ENCODE assay signal across 11 cellular contexts in genomic region chr20:41178904-41179432, GRCh38. TPM values are rescaled to one million over a fixed set of nuclear protein-coding genes. Genes with fewer than 3 reads are reported as not detected.
DNase-seq lines count a peak whose midpoint lies in the region; ATAC-seq and TF ChIP-seq lines count a peak whose summit lies in the region.
"Had no signal": no experiment of that assay in that cellular context is flagged by ENCODE, and none has a peak within 500 bp of the region (broad histone marks: within the 10 kb centered on the region; RNA-seq: fewer than 3 reads in every experiment).

No MANE protein-coding gene starts in this region.

- peaks cover 8% of the 10 kb centered on the region for H3K36me3 Mint-ChIP-seq in stimulated activated memory B cell treated with anti-CD40 and anti-IgM and Interleukin-4, amounts not matched to agents 10 μg/mL and 1 μg/mL and 100 μg/mL, for 72 hours

- TF ChIP-seq CTCF in RWPE1 (conservative IDR thresholded peaks at IDR 0.05; ENCODE audit: low read depth) (no peak), fibroblast of pulmonary artery (IDR thresholded peaks at IDR 0.05; ENCODE audit: low read length, missing control alignments) (peak; percentile 7), psoas muscle (IDR thresholded peaks at IDR 0.05) (no peak), body of pancreas (IDR thresholded peaks at IDR 0.05) (no peak)

- peaks cover 0 to 39% of the 10 kb centered on the region in 2 donors for H3K36me3 ChIP-seq in psoas muscle (ENCODE audit: insufficient read depth in 1 of 2, low read depth in 1 of 2)
- peaks cover 0 to 2% of the 10 kb centered on the region in 2 donors for H3K36me3 ChIP-seq in body of pancreas (replicated peaks in 1 of 2; ENCODE audit: insufficient read depth in 1 of 2, low read depth in 2 of 2)

- DNase-seq in G401 (ENCODE audit: low spot score) (peak; percentile 64), RWPE1 (ENCODE audit: low spot score) (no peak), fibroblast of pulmonary artery (ENCODE audit: low read depth) (peak; percentile 42), psoas muscle (no peak), CD1c-positive myeloid dendritic cell (ENCODE audit: extremely low spot score) (no peak), body of pancreas (no peak), NCI-H1694 treated with DMSO at 0.1 percent for 48 hours (lab: John Stamatoyannopoulos, UW) (no peak)
- DNase-seq: left lung, NCI-H774 had no signal

- WGBS in psoas muscle, 3 donors, result 40 to 53% (median 45%) methylated on average over 8 of the region's 8 CpGs
- WGBS in body of pancreas, 2 donors, result 71 to 79% methylated on average over 8 of the region's 8 CpGs

- in situ Hi-C loops in G401 (cut with HindIII; ENCODE audit: low sequenced_read_pairs), result no loop called here

- H3K9me3 ChIP-seq in psoas muscle (no peaks in the 10 kb centered on the region), body of pancreas (no peaks in the 10 kb centered on the region)
- H3K9me3 ChIP-seq: left lung had no signal

- no peak overlapping the region for H3K27ac Mint-ChIP-seq in stimulated activated memory B cell treated with anti-CD40 and anti-IgM and Interleukin-4, amounts not matched to agents 10 μg/mL and 1 μg/mL and 100 μg/mL, for 72 hours

- intact Hi-C loops in psoas muscle (cut with DNase I) (no loop called here), body of pancreas (cut with DNase I) (no loop called here)

- H3K4me3 ChIP-seq in fibroblast of pulmonary artery (replicated peaks; ENCODE audit: low read depth, low read length), result no peak overlapping the region
- H3K4me3 ChIP-seq in psoas muscle, result no peak overlapping the region
- no peak overlapping the region for H3K4me3 ChIP-seq in body of pancreas
- H3K4me3 ChIP-seq: left lung had no signal

- TF ChIP-seq POLR2A in body of pancreas (IDR thresholded peaks at IDR 0.05), result no peak

- H3K27me3 Mint-ChIP-seq in stimulated activated memory B cell treated with anti-CD40 and anti-IgM and Interleukin-4, amounts not matched to agents 10 μg/mL and 1 μg/mL and 100 μg/mL, for 72 hours, result no peaks in the 10 kb centered on the region

- H3K9me3 Mint-ChIP-seq in stimulated activated memory B cell treated with anti-CD40 and anti-IgM and Interleukin-4, amounts not matched to agents 10 μg/mL and 1 μg/mL and 100 μg/mL, for 72 hours, result no peaks in the 10 kb centered on the region
- H3K9me3 Mint-ChIP-seq: activated naive CD4-positive, alpha-beta T cell treated with anti-CD3 and anti-CD28 coated beads, Interleukin-2, amount 50 U/mL, for 72 hours had no signal

- H3K4me1 ChIP-seq in psoas muscle (peaks cover 53% of the 10 kb centered on the region), body of pancreas (no peaks in the 10 kb centered on the region)
- H3K4me1 ChIP-seq: left lung had no signal

- H3K4me1 Mint-ChIP-seq in stimulated activated memory B cell treated with anti-CD40 and anti-IgM and Interleukin-4, amounts not matched to agents 10 μg/mL and 1 μg/mL and 100 μg/mL, for 72 hours, result no peaks in the 10 kb centered on the region

- no peaks in the 10 kb centered on the region for H3K27me3 ChIP-seq in psoas muscle (ENCODE audit: insufficient read depth in 3 of 3, low read length in 2 of 3)
- no peaks in the 10 kb centered on the region for H3K27me3 ChIP-seq in body of pancreas
- H3K27me3 ChIP-seq: left lung had no signal

- peak in 2 of 4 donors; percentile 14 to 22 for ATAC-seq in psoas muscle
- ATAC-seq in stimulated activated memory B cell treated with anti-CD40 and anti-IgM and Interleukin-4, amounts not matched to agents 10 μg/mL and 1 μg/mL and 100 μg/mL, for 72 hours, result no peak
- no peak for ATAC-seq in body of pancreas
- ATAC-seq: activated naive CD4-positive, alpha-beta T cell treated with anti-CD3 and anti-CD28 coated beads, Interleukin-2, amount 50 U/mL, for 72 hours; left lung had no signal

- peak overlapping the region; percentile 85 for H3K27ac ChIP-seq in RWPE1
- H3K27ac ChIP-seq in psoas muscle, result peak overlapping the region; percentile 71
- H3K27ac ChIP-seq in body of pancreas, result no peak overlapping the region
- H3K27ac ChIP-seq: left lung had no signal

- POLR2A ChIA-PET in RWPE1 (lab: Yijun Ruan, JAX; ENCODE audit: low non-redundant PET), result no interaction called here

- CTCF ChIA-PET in RWPE1 (lab: Yijun Ruan, JAX), result no interaction called here

- no peak overlapping the region for H3K4me3 Mint-ChIP-seq in stimulated activated memory B cell treated with anti-CD40 and anti-IgM and Interleukin-4, amounts not matched to agents 10 μg/mL and 1 μg/mL and 100 μg/mL, for 72 hours

RNA-seq across cellular contexts. Expression of gene PLCG1, which starts 41.6 kb away (rescaled TPM):
- total RNA-seq in G401 (2014; rRNA removed; shearing (Covaris generic)), result 87.0 and 117 TPM in 2 replicates
- total RNA-seq in psoas muscle (10 to 100 TPM; 21.7 to 43.1 (median 28.0) TPM), body of pancreas (10 to 100 TPM; 40.0 to 87.7 TPM)
- 10 to 100 TPM; 16.0 to 26.0 (median 19.7) TPM for polyA plus RNA-seq in psoas muscle

Comparison
In these comparisons a context has a peak if more than half of its experiments do, and no peak if none do; other contexts are left out.
1. DNase-seq: peak in G401 (single experiment) and fibroblast of pulmonary artery (single experiment); none in RWPE1 (single experiment), psoas muscle (0 of 2), CD1c-positive myeloid dendritic cell (single experiment), body of pancreas (0 of 4) and NCI-H1694 treated with DMSO at 0.1 percent for 48 hours (single experiment).
2. H3K27ac ChIP-seq: peak in RWPE1 (single experiment) and psoas muscle (single experiment); none in body of pancreas (0 of 4).